Comparison of ENCODE assay signal across 1 cellular context in genomic region chr9:82903503-82903902, GRCh38.
TF ChIP-seq lines count a peak whose summit lies in the region.

No MANE protein-coding gene starts in this region.

TF ChIP-seq in HepG2, 621 proteins besides CTCF, POLR2A, EP300 and RAD21 (continued from another document):
- TF ChIP-seq ARID5B (CRISPR knock-in tag; IDR thresholded peaks at IDR 0.05) (no peak), ZNF343 (CRISPR knock-in tag; IDR thresholded peaks at IDR 0.05) (no peak), KIAA2018 (CRISPR knock-in tag; IDR thresholded peaks at IDR 0.05; ENCODE audit: borderline replicate concordance) (no peak), SIN3B (IDR thresholded peaks at IDR 0.05; ENCODE audit: low read length) (no peak)
TF ChIP-seq in HepG2: peak in this region for 0.
